Comparison of ENCODE assay signal across 9 cellular contexts in the genomic region with DNA sequence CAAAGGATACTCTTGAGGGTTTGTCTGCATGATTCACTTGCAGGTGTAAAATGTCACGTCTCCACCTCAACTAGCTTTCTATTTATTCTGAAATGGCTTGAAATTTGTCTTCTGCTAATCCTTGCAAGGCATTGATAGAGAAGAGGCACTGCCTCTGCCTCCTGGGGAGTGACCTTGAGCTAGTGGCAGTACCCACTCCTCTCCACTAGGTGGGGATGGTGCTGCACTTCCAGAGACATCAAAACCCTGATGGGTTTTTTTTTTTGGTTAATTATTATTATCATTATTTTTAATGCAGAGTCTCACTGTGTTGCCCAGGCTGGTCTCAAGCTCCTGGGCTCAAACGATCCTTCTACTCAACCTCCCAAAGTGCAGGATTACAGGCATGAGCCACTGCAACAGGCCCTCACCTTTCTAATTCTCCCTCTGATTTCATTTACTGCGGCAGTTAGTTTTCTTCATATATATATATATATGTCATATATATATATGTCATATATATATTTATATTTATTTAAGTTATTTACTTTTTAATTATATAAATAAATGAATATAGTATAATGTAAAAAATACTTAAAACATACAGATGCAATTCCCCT.
DNase-seq lines count a peak whose midpoint lies in the region; ATAC-seq, FAIRE-seq and TF ChIP-seq lines count a peak whose summit lies in the region.
"Had no signal": no experiment of that assay in that cellular context is flagged by ENCODE, and none has a peak within 500 bp of the region (broad histone marks: within the 10 kb centered on the region; RNA-seq: fewer than 3 reads in every experiment).

No MANE protein-coding gene starts in this region.

- peak; percentile 83 for TF ChIP-seq CTCF in CD8-positive, alpha-beta T cell (IDR thresholded peaks at IDR 0.05)
- TF ChIP-seq CTCF in VCaP (conservative IDR thresholded peaks at IDR 0.05), result peak; percentile 97
- TF ChIP-seq CTCF in bronchial epithelial cell (IDR thresholded peaks at IDR 0.05; ENCODE audit: insufficient read depth, low read length, severe bottlenecking), result peak; percentile 85

- ATAC-seq in CD8-positive, alpha-beta T cell, result peak; percentile 78
- peak; percentile 42 for ATAC-seq in GM19463 (IDR thresholded peaks at IDR 0.05; ENCODE audit: unreplicated experiment)

- POLR2A ChIA-PET in CD8-positive, alpha-beta T cell (lab: Charles Lee), result interaction anchor here (0.6 to 1.2 kb wide), 5 partner anchors 15 to 261 kb away, joined by 3 to 5 read pairs (median 3); partner anchors contain the start of gene EIF1B

- no peaks in the 10 kb centered on the region for H3K27me3 ChIP-seq in CD8-positive, alpha-beta T cell (ENCODE audit: insufficient read depth, low read length)
- H3K27me3 ChIP-seq in bronchial epithelial cell (ENCODE audit: control insufficient read depth, insufficient read depth, low read length), result peaks cover 2% of the 10 kb centered on the region

- H3K27ac Mint-ChIP-seq in CD8-positive, alpha-beta T cell, result no peak overlapping the region
- H3K27ac Mint-ChIP-seq: T-helper 1 cell treated with Interleukin-12 subunit alpha and Interleukin-12 subunit beta and Interleukin-4 antibody, amounts not matched to agents 30 μg/mL and 1 μg/mL, for 36 hours had no signal

- H3K4me1 Mint-ChIP-seq in CD8-positive, alpha-beta T cell (ENCODE audit: low read depth), result no peaks in the 10 kb centered on the region

- no peaks in the 10 kb centered on the region for H3K4me1 ChIP-seq in CD8-positive, alpha-beta T cell (ENCODE audit: insufficient read depth, low read length)

- no peak overlapping the region for H3K4me3 ChIP-seq in CD8-positive, alpha-beta T cell (ENCODE audit: low read depth, low read length)
- H3K4me3 ChIP-seq in bronchial epithelial cell (ENCODE audit: low read depth, low read length), result no peak overlapping the region

- no peaks in the 10 kb centered on the region for H3K27me3 Mint-ChIP-seq in CD8-positive, alpha-beta T cell (ENCODE audit: low read depth)

- no peak for FAIRE-seq in bronchial epithelial cell (lab: Jason Lieb, UNC)

- no peak overlapping the region for H3K27ac ChIP-seq in CD8-positive, alpha-beta T cell (ENCODE audit: low read depth, low read length)
- no peak overlapping the region for H3K27ac ChIP-seq in VCaP

- peak; percentile 8 to 68 (median 42) for DNase-seq in CD8-positive, alpha-beta T cell
- peak; percentile 46 for DNase-seq in LHCN-M2 (ENCODE audit: low read depth)
- DNase-seq in bronchial epithelial cell (ENCODE audit: low read depth), result peak; percentile 52
- peak; percentile 5 for DNase-seq in kidney glomerular epithelial cell (lab: John Stamatoyannopoulos, UW)
- peak; percentile 38 to 42 for DNase-seq in stimulated activated CD4-positive, alpha-beta T cell treated with anti-CD3 and anti-CD28 coated beads, Interleukin-4, amount 100 ng/mL, for 48 hours (ENCODE audit: low read depth in 2 of 2)
- no peak for DNase-seq in cortex of kidney (lab: John Stamatoyannopoulos, UW)

- intact Hi-C loops in CD8-positive, alpha-beta T cell (cut with DNase I, micrococcal nuclease), result loop anchor here in 1 of 2 experiments (1.0 to 5.0 kb wide), 2 partner anchors 125 to 1690 kb away; no protein-coding TSS in a partner anchor

- H3K4me3 Mint-ChIP-seq in CD8-positive, alpha-beta T cell, result no peak overlapping the region
- H3K4me3 Mint-ChIP-seq: T-helper 1 cell treated with Interleukin-12 subunit alpha and Interleukin-12 subunit beta and Interleukin-4 antibody, amounts not matched to agents 30 μg/mL and 1 μg/mL, for 36 hours had no signal

- H3K9me3 ChIP-seq in CD8-positive, alpha-beta T cell (ENCODE audit: low read length), result no peaks in the 10 kb centered on the region

- no peaks in the 10 kb centered on the region for H3K36me3 Mint-ChIP-seq in CD8-positive, alpha-beta T cell

- CTCF ChIA-PET in CD8-positive, alpha-beta T cell (lab: Charles Lee), result interaction anchor here (0.6 to 10.4 kb wide), 23 partner anchors 9 to 1690 kb away, joined by 3 to 183 read pairs (median 4); no protein-coding TSS in a partner anchor

- H3K9me3 Mint-ChIP-seq in CD8-positive, alpha-beta T cell, result no peaks in the 10 kb centered on the region
- H3K9me3 Mint-ChIP-seq: T-helper 1 cell treated with Interleukin-12 subunit alpha and Interleukin-12 subunit beta and Interleukin-4 antibody, amounts not matched to agents 30 μg/mL and 1 μg/mL, for 36 hours had no signal

- H3K36me3 ChIP-seq in CD8-positive, alpha-beta T cell (ENCODE audit: insufficient read depth, low read length), result no peaks in the 10 kb centered on the region
- no peaks in the 10 kb centered on the region for H3K36me3 ChIP-seq in bronchial epithelial cell (ENCODE audit: control insufficient read depth, insufficient read depth, low read length)
